1 cellular context compared by ENCODE assay signal in the genomic region with DNA sequence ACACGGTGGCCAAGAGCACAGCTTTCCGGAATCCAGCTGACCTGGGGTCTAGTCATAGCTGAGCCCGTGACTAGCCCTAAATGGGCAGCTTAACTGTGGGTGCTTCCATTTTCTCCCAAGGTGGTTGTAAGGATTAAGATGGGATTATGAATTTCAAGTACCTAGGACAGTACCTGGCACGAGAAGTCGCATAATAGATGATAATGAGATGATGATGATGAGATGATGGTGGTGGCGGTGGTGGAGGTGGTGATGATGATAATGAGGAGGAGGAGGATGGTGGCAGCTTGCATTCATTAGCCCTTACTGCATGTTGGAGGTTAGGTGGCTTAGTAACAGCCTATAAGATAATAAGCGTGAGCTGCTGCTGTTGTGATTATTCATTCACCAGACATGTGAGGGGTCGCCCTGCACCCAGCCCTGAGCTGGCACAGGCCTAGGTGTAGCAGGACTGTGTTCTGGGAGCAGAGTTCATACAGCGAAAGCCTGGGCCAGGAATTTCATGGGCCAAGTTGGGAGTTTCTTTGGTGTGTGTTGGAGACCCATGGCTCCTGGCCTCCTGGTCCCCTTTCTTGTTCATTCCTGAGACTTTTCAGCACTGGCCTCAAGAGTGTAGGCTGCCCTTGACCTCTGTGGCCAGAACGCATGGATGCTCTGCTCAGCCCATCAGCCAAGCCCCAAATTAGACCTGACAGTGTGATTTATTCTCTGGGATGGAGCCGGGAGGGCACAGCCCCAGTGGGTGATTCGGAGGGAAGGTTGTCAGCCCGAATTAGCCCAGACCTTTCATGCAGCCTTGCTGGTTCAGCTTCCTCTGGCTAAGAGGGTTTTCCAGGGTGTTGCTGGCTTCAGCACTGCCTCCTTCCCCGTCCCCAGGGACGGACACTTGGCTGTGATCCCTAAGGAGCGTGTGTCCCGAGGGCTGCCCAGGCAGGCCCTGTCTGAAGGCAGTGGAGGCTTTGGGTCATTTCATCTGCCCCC.
A peak's percentile ranks its signal among the peaks of the same experiment; 100 is the strongest.
TF ChIP-seq lines count a peak whose summit lies in the region.

No MANE protein-coding gene starts in this region.

TF ChIP-seq in HEK293, 187 proteins besides CTCF, POLR2A, EP300 and RAD21 (continued from another document):
- TF ChIP-seq, protein P1, sequence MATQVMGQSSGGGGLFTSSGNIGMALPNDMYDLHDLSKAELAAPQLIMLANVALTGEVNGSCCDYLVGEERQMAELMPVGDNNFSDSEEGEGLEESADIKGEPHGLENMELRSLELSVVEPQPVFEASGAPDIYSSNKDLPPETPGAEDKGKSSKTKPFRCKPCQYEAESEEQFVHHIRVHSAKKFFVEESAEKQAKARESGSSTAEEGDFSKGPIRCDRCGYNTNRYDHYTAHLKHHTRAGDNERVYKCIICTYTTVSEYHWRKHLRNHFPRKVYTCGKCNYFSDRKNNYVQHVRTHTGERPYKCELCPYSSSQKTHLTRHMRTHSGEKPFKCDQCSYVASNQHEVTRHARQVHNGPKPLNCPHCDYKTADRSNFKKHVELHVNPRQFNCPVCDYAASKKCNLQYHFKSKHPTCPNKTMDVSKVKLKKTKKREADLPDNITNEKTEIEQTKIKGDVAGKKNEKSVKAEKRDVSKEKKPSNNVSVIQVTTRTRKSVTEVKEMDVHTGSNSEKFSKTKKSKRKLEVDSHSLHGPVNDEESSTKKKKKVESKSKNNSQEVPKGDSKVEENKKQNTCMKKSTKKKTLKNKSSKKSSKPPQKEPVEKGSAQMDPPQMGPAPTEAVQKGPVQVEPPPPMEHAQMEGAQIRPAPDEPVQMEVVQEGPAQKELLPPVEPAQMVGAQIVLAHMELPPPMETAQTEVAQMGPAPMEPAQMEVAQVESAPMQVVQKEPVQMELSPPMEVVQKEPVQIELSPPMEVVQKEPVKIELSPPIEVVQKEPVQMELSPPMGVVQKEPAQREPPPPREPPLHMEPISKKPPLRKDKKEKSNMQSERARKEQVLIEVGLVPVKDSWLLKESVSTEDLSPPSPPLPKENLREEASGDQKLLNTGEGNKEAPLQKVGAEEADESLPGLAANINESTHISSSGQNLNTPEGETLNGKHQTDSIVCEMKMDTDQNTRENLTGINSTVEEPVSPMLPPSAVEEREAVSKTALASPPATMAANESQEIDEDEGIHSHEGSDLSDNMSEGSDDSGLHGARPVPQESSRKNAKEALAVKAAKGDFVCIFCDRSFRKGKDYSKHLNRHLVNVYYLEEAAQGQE (tag by site-specific recombination; IDR thresholded peaks at IDR 0.05): peak; percentile 90
- TF ChIP-seq PRDM1 (tag by site-specific recombination; IDR thresholded peaks at IDR 0.05) (no peak), ZNF37A (tag by site-specific recombination; IDR thresholded peaks at IDR 0.05) (no peak), ZIC2 (tag by site-specific recombination; IDR thresholded peaks at IDR 0.05) (no peak), KLF9 (tag by site-specific recombination; IDR thresholded peaks at IDR 0.05; ENCODE audit: low read depth) (no peak), ZNF202 (tag by site-specific recombination; IDR thresholded peaks at IDR 0.05; ENCODE audit: borderline replicate concordance) (no peak), ZNF558 (tag by site-specific recombination; IDR thresholded peaks at IDR 0.05) (no peak), HOXA7 (CRISPR knock-in tag; IDR thresholded peaks at IDR 0.05; ENCODE audit: borderline replicate concordance) (no peak), OVOL3 (tag by site-specific recombination; IDR thresholded peaks at IDR 0.05) (no peak), ZNF501 (tag by site-specific recombination; IDR thresholded peaks at IDR 0.05) (no peak), ZNF335 (tag by site-specific recombination; conservative IDR thresholded peaks at IDR 0.05) (no peak), ZBTB17 (tag by site-specific recombination; IDR thresholded peaks at IDR 0.05) (no peak), ZBTB7A (tag by site-specific recombination; IDR thresholded peaks at IDR 0.05; ENCODE audit: low read depth) (no peak), ZSCAN16 (tag by site-specific recombination; IDR thresholded peaks at IDR 0.05) (no peak), ZFP37 (tag by site-specific recombination; IDR thresholded peaks at IDR 0.05) (no peak), ZBTB8A (tag by site-specific recombination; IDR thresholded peaks at IDR 0.05) (0 out of 2 replicates have a peak, but pooled peaks have one; percentile 46), ZNF324 (tag by site-specific recombination; IDR thresholded peaks at IDR 0.05) (no peak), ZNF548 (tag by site-specific recombination; IDR thresholded peaks at IDR 0.05) (no peak), ZNF114 (tag by site-specific recombination; IDR thresholded peaks at IDR 0.05) (no peak), ZNF626 (tag by site-specific recombination; IDR thresholded peaks at IDR 0.05) (no peak), ZNF473 (tag by site-specific recombination; IDR thresholded peaks at IDR 0.05) (no peak), EGR2 (tag by site-specific recombination; IDR thresholded peaks at IDR 0.05; ENCODE audit: low read depth) (peak; percentile 65; the same call in 1 of the 2 replicates), SALL2 (tag by site-specific recombination; IDR thresholded peaks at IDR 0.05; ENCODE audit: borderline replicate concordance) (no peak), ZNF341 (tag by site-specific recombination; IDR thresholded peaks at IDR 0.05; ENCODE audit: low read depth) (no peak), ZSCAN30 (tag by site-specific recombination; IDR thresholded peaks at IDR 0.05) (no peak)
- TF ChIP-seq, protein P2, sequence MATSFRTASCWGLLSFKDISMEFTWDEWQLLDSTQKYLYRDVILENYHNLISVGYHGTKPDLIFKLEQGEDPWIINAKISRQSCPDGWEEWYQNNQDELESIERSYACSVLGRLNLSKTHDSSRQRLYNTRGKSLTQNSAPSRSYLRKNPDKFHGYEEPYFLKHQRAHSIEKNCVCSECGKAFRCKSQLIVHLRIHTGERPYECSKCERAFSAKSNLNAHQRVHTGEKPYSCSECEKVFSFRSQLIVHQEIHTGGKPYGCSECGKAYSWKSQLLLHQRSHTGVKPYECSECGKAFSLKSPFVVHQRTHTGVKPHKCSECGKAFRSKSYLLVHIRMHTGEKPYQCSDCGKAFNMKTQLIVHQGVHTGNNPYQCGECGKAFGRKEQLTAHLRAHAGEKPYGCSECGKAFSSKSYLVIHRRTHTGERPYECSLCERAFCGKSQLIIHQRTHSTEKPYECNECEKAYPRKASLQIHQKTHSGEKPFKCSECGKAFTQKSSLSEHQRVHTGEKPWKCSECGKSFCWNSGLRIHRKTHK (tag by site-specific recombination; IDR thresholded peaks at IDR 0.05): no peak
- TF ChIP-seq, protein P3, sequence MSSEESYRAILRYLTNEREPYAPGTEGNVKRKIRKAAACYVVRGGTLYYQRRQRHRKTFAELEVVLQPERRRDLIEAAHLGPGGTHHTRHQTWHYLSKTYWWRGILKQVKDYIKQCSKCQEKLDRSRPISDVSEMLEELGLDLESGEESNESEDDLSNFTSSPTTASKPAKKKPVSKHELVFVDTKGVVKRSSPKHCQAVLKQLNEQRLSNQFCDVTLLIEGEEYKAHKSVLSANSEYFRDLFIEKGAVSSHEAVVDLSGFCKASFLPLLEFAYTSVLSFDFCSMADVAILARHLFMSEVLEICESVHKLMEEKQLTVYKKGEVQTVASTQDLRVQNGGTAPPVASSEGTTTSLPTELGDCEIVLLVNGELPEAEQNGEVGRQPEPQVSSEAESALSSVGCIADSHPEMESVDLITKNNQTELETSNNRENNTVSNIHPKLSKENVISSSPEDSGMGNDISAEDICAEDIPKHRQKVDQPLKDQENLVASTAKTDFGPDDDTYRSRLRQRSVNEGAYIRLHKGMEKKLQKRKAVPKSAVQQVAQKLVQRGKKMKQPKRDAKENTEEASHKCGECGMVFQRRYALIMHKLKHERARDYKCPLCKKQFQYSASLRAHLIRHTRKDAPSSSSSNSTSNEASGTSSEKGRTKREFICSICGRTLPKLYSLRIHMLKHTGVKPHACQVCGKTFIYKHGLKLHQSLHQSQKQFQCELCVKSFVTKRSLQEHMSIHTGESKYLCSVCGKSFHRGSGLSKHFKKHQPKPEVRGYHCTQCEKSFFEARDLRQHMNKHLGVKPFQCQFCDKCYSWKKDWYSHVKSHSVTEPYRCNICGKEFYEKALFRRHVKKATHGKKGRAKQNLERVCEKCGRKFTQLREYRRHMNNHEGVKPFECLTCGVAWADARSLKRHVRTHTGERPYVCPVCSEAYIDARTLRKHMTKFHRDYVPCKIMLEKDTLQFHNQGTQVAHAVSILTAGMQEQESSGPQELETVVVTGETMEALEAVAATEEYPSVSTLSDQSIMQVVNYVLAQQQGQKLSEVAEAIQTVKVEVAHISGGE (tag by site-specific recombination; conservative IDR thresholded peaks at IDR 0.05; ENCODE audit: low read depth): no peak
- TF ChIP-seq, protein P4, sequence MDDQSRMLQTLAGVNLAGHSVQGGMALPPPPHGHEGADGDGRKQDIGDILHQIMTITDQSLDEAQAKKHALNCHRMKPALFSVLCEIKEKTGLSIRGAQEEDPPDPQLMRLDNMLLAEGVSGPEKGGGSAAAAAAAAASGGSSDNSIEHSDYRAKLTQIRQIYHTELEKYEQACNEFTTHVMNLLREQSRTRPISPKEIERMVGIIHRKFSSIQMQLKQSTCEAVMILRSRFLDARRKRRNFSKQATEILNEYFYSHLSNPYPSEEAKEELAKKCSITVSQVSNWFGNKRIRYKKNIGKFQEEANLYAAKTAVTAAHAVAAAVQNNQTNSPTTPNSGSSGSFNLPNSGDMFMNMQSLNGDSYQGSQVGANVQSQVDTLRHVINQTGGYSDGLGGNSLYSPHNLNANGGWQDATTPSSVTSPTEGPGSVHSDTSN (CRISPR knock-in tag; IDR thresholded peaks at IDR 0.05): no peak
- TF ChIP-seq, protein P5, sequence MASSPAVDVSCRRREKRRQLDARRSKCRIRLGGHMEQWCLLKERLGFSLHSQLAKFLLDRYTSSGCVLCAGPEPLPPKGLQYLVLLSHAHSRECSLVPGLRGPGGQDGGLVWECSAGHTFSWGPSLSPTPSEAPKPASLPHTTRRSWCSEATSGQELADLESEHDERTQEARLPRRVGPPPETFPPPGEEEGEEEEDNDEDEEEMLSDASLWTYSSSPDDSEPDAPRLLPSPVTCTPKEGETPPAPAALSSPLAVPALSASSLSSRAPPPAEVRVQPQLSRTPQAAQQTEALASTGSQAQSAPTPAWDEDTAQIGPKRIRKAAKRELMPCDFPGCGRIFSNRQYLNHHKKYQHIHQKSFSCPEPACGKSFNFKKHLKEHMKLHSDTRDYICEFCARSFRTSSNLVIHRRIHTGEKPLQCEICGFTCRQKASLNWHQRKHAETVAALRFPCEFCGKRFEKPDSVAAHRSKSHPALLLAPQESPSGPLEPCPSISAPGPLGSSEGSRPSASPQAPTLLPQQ (tag by site-specific recombination; IDR thresholded peaks at IDR 0.05): no peak
- TF ChIP-seq, protein P6, sequence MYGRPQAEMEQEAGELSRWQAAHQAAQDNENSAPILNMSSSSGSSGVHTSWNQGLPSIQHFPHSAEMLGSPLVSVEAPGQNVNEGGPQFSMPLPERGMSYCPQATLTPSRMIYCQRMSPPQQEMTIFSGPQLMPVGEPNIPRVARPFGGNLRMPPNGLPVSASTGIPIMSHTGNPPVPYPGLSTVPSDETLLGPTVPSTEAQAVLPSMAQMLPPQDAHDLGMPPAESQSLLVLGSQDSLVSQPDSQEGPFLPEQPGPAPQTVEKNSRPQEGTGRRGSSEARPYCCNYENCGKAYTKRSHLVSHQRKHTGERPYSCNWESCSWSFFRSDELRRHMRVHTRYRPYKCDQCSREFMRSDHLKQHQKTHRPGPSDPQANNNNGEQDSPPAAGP (tag by site-specific recombination; IDR thresholded peaks at IDR 0.05): peak; percentile 53; the same call in 1 of the 2 replicates
- TF ChIP-seq, protein P7, sequence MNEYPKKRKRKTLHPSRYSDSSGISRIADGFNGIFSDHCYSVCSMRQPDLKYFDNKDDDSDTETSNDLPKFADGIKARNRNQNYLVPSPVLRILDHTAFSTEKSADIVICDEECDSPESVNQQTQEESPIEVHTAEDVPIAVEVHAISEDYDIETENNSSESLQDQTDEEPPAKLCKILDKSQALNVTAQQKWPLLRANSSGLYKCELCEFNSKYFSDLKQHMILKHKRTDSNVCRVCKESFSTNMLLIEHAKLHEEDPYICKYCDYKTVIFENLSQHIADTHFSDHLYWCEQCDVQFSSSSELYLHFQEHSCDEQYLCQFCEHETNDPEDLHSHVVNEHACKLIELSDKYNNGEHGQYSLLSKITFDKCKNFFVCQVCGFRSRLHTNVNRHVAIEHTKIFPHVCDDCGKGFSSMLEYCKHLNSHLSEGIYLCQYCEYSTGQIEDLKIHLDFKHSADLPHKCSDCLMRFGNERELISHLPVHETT (tag by site-specific recombination; IDR thresholded peaks at IDR 0.05): no peak
